21 cellular contexts compared by ENCODE assay signal in the genomic region with DNA sequence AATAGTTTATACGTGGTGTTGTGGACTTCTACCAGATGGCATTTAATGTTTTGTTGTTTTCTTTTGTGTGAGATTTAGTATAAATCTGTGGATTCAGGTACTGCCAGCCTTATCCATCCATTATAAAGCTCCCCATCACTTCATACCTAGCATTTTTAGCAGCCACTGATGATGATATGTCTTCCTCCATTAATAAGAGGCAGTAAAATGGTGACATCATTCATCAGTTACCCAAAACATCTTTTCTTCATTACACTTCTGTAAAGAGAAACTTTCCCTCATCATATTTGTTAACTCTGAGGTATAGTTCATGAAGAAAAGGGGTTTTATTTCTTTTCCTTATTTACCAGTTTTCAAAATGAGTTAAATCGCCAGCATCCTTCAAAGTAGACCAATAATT. TPM values are rescaled to one million over a fixed set of nuclear protein-coding genes. Genes with fewer than 3 reads are reported as not detected.
DNase-seq lines count a peak whose midpoint lies in the region; ATAC-seq and TF ChIP-seq lines count a peak whose summit lies in the region.
"Had no signal": no experiment of that assay in that cellular context is flagged by ENCODE, and none has a peak within 500 bp of the region (broad histone marks: within the 10 kb centered on the region; RNA-seq: fewer than 3 reads in every experiment).

No MANE protein-coding gene starts in this region.

- peaks cover 14% of the 10 kb centered on the region; the same call in 1 of the 2 replicates for H3K36me3 ChIP-seq in Panc1 (ENCODE audit: control insufficient read depth, insufficient read depth, low read length)

- intact Hi-C loops in natural killer cell (cut with micrococcal nuclease) = no loop called here
- intact Hi-C loops in Panc1 (cut with micrococcal nuclease; ENCODE audit: unreplicated experiment) = no loop called here

- H3K27ac ChIP-seq in Panc1 (ENCODE audit: low read length) = no peak overlapping the region
- H3K27ac ChIP-seq: foreskin keratinocyte, hepatocyte had no signal

- no peaks in the 10 kb centered on the region for H3K9me3 ChIP-seq in Panc1 (ENCODE audit: control insufficient read depth, insufficient read depth, low read depth, low read length)

- no peak overlapping the region for H3K4me3 Mint-ChIP-seq in natural killer cell
- H3K4me3 Mint-ChIP-seq in natural killer cell treated with Interleukin-12 subunit alpha and Interleukin-12 subunit beta and Interleukin-15 and Interleukin-18, amount 100 ng/mL, for 72 hours = no peak overlapping the region
- H3K4me3 Mint-ChIP-seq: activated CD4-positive, alpha-beta T cell treated with anti-CD3 and anti-CD28 coated beads, Interleukin-2, amount 10 ng/mL, durations not matched to agents 7 days and 5 days; immature natural killer cell; neural crest cell had no signal

- peak overlapping the region; percentile 35 to 68 for H3K27ac Mint-ChIP-seq in natural killer cell
- H3K27ac Mint-ChIP-seq in natural killer cell treated with Interleukin-12 subunit alpha and Interleukin-12 subunit beta and Interleukin-15 and Interleukin-18, amount 100 ng/mL, for 72 hours = peak overlapping the region in 1 of 2 donors; percentile 39
- H3K27ac Mint-ChIP-seq: activated CD4-positive, alpha-beta T cell treated with anti-CD3 and anti-CD28 coated beads, Interleukin-2, amount 10 ng/mL, durations not matched to agents 7 days and 5 days had no signal

- H3K4me1 ChIP-seq in Panc1 (ENCODE audit: control insufficient read depth, insufficient read depth, low read length) = peaks cover 9% of the 10 kb centered on the region

- TF ChIP-seq CTCF in natural killer cell (IDR thresholded peaks at IDR 0.05) = no peak
- no peak for TF ChIP-seq CTCF in Panc1 (IDR thresholded peaks at IDR 0.05)
- TF ChIP-seq CTCF in fibroblast of mammary gland (conservative IDR thresholded peaks at IDR 0.05; ENCODE audit: control insufficient read depth, insufficient read depth, low read depth, low read length) = no peak

- POLR2A ChIA-PET in Panc1 (lab: Charles Lee) = no interaction called here

- CTCF ChIA-PET in Panc1 (lab: Charles Lee) = no interaction called here

- no peak for ATAC-seq in natural killer cell
- ATAC-seq in natural killer cell treated with Interleukin-12 subunit alpha and Interleukin-12 subunit beta and Interleukin-15 and Interleukin-18, amount 100 ng/mL, for 72 hours = no peak
- ATAC-seq in Panc1 = no peak
- ATAC-seq: foreskin keratinocyte, left lobe of liver, Right ventricle myocardium inferior had no signal

- in situ Hi-C loops in Panc1 (cut with HindIII; ENCODE audit: low pct_unique_long_range_greater_than_20kb, low sequenced_read_pairs) = no loop called here

- no peaks in the 10 kb centered on the region for H3K27me3 ChIP-seq in Panc1 (ENCODE audit: control insufficient read depth, insufficient read depth, low read length)
- H3K27me3 ChIP-seq: foreskin keratinocyte, hepatocyte had no signal

- no peaks in the 10 kb centered on the region for H3K27me3 Mint-ChIP-seq in natural killer cell (ENCODE audit: low read depth in 2 of 2)
- H3K27me3 Mint-ChIP-seq in natural killer cell treated with Interleukin-12 subunit alpha and Interleukin-12 subunit beta and Interleukin-15 and Interleukin-18, amount 100 ng/mL, for 72 hours = no peaks in the 10 kb centered on the region
- H3K27me3 Mint-ChIP-seq: activated CD4-positive, alpha-beta T cell treated with anti-CD3 and anti-CD28 coated beads, Interleukin-2, amount 10 ng/mL, durations not matched to agents 7 days and 5 days had no signal

- H3K4me3 ChIP-seq in Panc1 (ENCODE audit: low read depth in 2 of 2, low read length in 2 of 2) (no peak overlapping the region), fibroblast of mammary gland (ENCODE audit: control insufficient read depth, low read depth, low read length) (no peak overlapping the region)
- H3K4me3 ChIP-seq: hepatocyte had no signal

- DNase-seq in natural killer cell = no peak
- no peak for DNase-seq in natural killer cell treated with Interleukin-12 subunit alpha and Interleukin-12 subunit beta and Interleukin-15 and Interleukin-18, amount 100 ng/mL, for 72 hours (ENCODE audit: low spot score)
- no peak for DNase-seq in Panc1 (ENCODE audit: low read depth, low spot score)
- peak; percentile 37 for DNase-seq in fibroblast of mammary gland (ENCODE audit: low read depth)
- DNase-seq in SW 1271 (lab: John Stamatoyannopoulos, UW) = no peak
- DNase-seq in AG08395 (ENCODE audit: low spot score) = no peak
- no peak for DNase-seq in SKM-1 (lab: John Stamatoyannopoulos, UW; ENCODE audit: unreplicated experiment)
- DNase-seq: activated CD4-positive, alpha-beta T cell treated with anti-CD3 and anti-CD28 coated beads, Interleukin-2, amount 10 ng/mL, durations not matched to agents 7 days and 5 days; activated naive CD4-positive, alpha-beta T cell; cerebellar nuclear complex; foreskin keratinocyte; immature natural killer cell; NCI-H1417; NCI-H2081 treated with DMSO at 0.1 percent for 48 hours; NCI-H446; OCI-M1; T-helper 1 cell had no signal

- no peaks in the 10 kb centered on the region for H3K36me3 Mint-ChIP-seq in natural killer cell
- no peaks in the 10 kb centered on the region for H3K36me3 Mint-ChIP-seq in natural killer cell treated with Interleukin-12 subunit alpha and Interleukin-12 subunit beta and Interleukin-15 and Interleukin-18, amount 100 ng/mL, for 72 hours
- H3K36me3 Mint-ChIP-seq: immature natural killer cell had no signal

- peaks cover 58 to 59% of the 10 kb centered on the region in 2 donors for H3K4me1 Mint-ChIP-seq in natural killer cell
- H3K4me1 Mint-ChIP-seq in natural killer cell treated with Interleukin-12 subunit alpha and Interleukin-12 subunit beta and Interleukin-15 and Interleukin-18, amount 100 ng/mL, for 72 hours (ENCODE audit: low read depth in 2 of 2) = peaks cover 42 to 52% of the 10 kb centered on the region in 2 donors

- BruUV-seq in Panc1 (replicated peaks; lab: Mats Ljungman, UMichigan) = TSS peak; percentile 11

- H3K9me3 Mint-ChIP-seq in natural killer cell = no peaks in the 10 kb centered on the region
- H3K9me3 Mint-ChIP-seq in natural killer cell treated with Interleukin-12 subunit alpha and Interleukin-12 subunit beta and Interleukin-15 and Interleukin-18, amount 100 ng/mL, for 72 hours = no peaks in the 10 kb centered on the region
- H3K9me3 Mint-ChIP-seq: activated CD4-positive, alpha-beta T cell treated with anti-CD3 and anti-CD28 coated beads, Interleukin-2, amount 10 ng/mL, durations not matched to agents 7 days and 5 days; immature natural killer cell; neural crest cell had no signal

RNA-seq across cellular contexts. Expression of a gene that starts 19.4 kb away (rescaled TPM):
- total RNA-seq in natural killer cell = 100 to 1,000 TPM; 116 to 127 (median 117) TPM
- 10 to 100 TPM; 64.8 to 68.0 TPM for total RNA-seq in natural killer cell treated with Interleukin-12 subunit alpha and Interleukin-12 subunit beta and Interleukin-15 and Interleukin-18, amount 100 ng/mL, for 72 hours
- total RNA-seq in Panc1 (2021; ENCODE audit: unreplicated experiment) = 36.5 TPM
- polyA plus RNA-seq in Panc1 (2012; ENCODE audit: insufficient read length) = 11.6 TPM
